Comparison of ENCODE assay signal across 10 cellular contexts in genomic region chr15:78033864-78034263, GRCh38. TPM values are rescaled to one million over a fixed set of nuclear protein-coding genes. Genes with fewer than 3 reads are reported as not detected.
A peak's percentile ranks its signal among the peaks of the same experiment; 100 is the strongest.
DNase-seq lines count a peak whose midpoint lies in the region; ATAC-seq, FAIRE-seq and TF ChIP-seq lines count a peak whose summit lies in the region.
"Had no signal": no experiment of that assay in that cellular context is flagged by ENCODE, and none has a peak within 500 bp of the region (broad histone marks: within the 10 kb centered on the region; RNA-seq: fewer than 3 reads in every experiment).

No MANE protein-coding gene starts in this region.

- intact Hi-C loops in K562 (cut with micrococcal nuclease): no loop called here

- no peak for ATAC-seq in K562
- no peak for ATAC-seq in stimulated activated memory B cell treated with anti-CD40 and anti-IgM and Interleukin-4, amounts not matched to agents 10 μg/mL and 1 μg/mL and 100 μg/mL, for 72 hours

- no peak for TF ChIP-seq EP300 in K562 (IDR thresholded peaks at IDR 0.05; ENCODE audit: low read length)

- peaks cover 12 to 14% of the 10 kb centered on the region in 2 experiments for H3K36me3 ChIP-seq in HEK293 (ENCODE audit: control insufficient read depth in 2 of 2, insufficient read depth in 1 of 2, low read length in 2 of 2)
- peaks cover 3% of the 10 kb centered on the region; the same call in 1 of the 3 replicates for H3K36me3 ChIP-seq in K562 (ENCODE audit: control insufficient read depth, insufficient read depth, low read length)
- peaks cover 5% of the 10 kb centered on the region; the same call in 1 of the 2 replicates for H3K36me3 ChIP-seq in WERI-Rb-1

- TF ChIP-seq RAD21 in K562 (CRISPR knock-in tag; conservative IDR thresholded peaks at IDR 0.05 in 1 of 2, IDR thresholded peaks at IDR 0.05 in 1 of 2): no peak

- H3K4me3 ChIP-seq in HEK293 (ENCODE audit: low read depth, low read length) (no peak overlapping the region), K562 (no peak overlapping the region), WERI-Rb-1 (ENCODE audit: low read depth, low read length) (no peak overlapping the region)

- H3K9ac ChIP-seq in K562 (ENCODE audit: insufficient read depth in 1 of 2, low read depth in 2 of 2, low read length in 2 of 2): no peak overlapping the region

- CTCF ChIA-PET in HEK293 (lab: Yijun Ruan, JAX): interaction anchor here (0.7 to 1.0 kb wide), 3 partner anchors 9 to 44 kb away, joined by 3 to 4 read pairs (median 3); no protein-coding TSS in a partner anchor
- CTCF ChIA-PET in K562 (lab: Yijun Ruan, JAX; ENCODE audit: low intra/inter-chr PET ratio): interaction anchor here (0.6 kb wide), 1 partner anchor 1052 kb away, joined by 3 read pairs; no protein-coding TSS in a partner anchor

- peaks cover 14% of the 10 kb centered on the region for H3K36me3 Mint-ChIP-seq in stimulated activated memory B cell treated with anti-CD40 and anti-IgM and Interleukin-4, amounts not matched to agents 10 μg/mL and 1 μg/mL and 100 μg/mL, for 72 hours
- peaks cover 12% of the 10 kb centered on the region for H3K36me3 Mint-ChIP-seq in type B pancreatic cell

- no TSS peak for BruUV-seq in K562 (replicated peaks; lab: Mats Ljungman, UMichigan)

- 66% methylated on average over 6 of the region's 6 CpGs for WGBS in K562 (ENCODE audit: insufficient coverage, low coverage, missing lambda C conversion rate)

- POLR2A ChIA-PET in HEK293 (lab: Yijun Ruan, JAX): no interaction called here
- POLR2A ChIA-PET in K562 (lab: Yijun Ruan, JAX): no interaction called here

- in situ Hi-C loops in K562 (cut with MboI): no loop called here

- no peak overlapping the region for H3K4me3 Mint-ChIP-seq in stimulated activated memory B cell treated with anti-CD40 and anti-IgM and Interleukin-4, amounts not matched to agents 10 μg/mL and 1 μg/mL and 100 μg/mL, for 72 hours
- H3K4me3 Mint-ChIP-seq in type B pancreatic cell: no peak overlapping the region

- no peak for FAIRE-seq in K562 (lab: Jason Lieb, UNC)
- FAIRE-seq: colon had no signal

- H3K9me3 ChIP-seq in HEK293 (ENCODE audit: control insufficient read depth, insufficient read depth, low read depth, low read length): no peaks in the 10 kb centered on the region
- no peaks in the 10 kb centered on the region for H3K9me3 ChIP-seq in K562 (replicated peaks; ENCODE audit: control insufficient read depth, insufficient read depth, low read depth, low read length)
- no peaks in the 10 kb centered on the region for H3K9me3 ChIP-seq in WERI-Rb-1 (ENCODE audit: severe bottlenecking)

- H3K4me2 ChIP-seq in K562 (ENCODE audit: insufficient read depth, low read length): no peak overlapping the region

- TF ChIP-seq POLR2A in K562 (conservative IDR thresholded peaks at IDR 0.05): no peak

- H3K4me1 ChIP-seq in HEK293 (ENCODE audit: control insufficient read depth, insufficient read depth, low read length) (peaks cover 25% of the 10 kb centered on the region), K562 (replicated peaks in 1 of 2; ENCODE audit: control insufficient read depth in 2 of 2, insufficient read depth in 2 of 2, low read length in 2 of 2) (peaks cover 0 to 24% of the 10 kb centered on the region in 2 experiments; a peak in 4 of 5 replicates)

- H3K27me3 Mint-ChIP-seq in stimulated activated memory B cell treated with anti-CD40 and anti-IgM and Interleukin-4, amounts not matched to agents 10 μg/mL and 1 μg/mL and 100 μg/mL, for 72 hours: no peaks in the 10 kb centered on the region
- no peaks in the 10 kb centered on the region for H3K27me3 Mint-ChIP-seq in type B pancreatic cell

- no peaks in the 10 kb centered on the region for H3K79me2 ChIP-seq in K562 (ENCODE audit: control insufficient read depth, insufficient read depth, low read length)

- H3K27ac ChIP-seq in HEK293 (ENCODE audit: extremely low read depth, low read depth, low read length): no peak overlapping the region
- H3K27ac ChIP-seq in K562 (ENCODE audit: extremely low read depth, low read depth, low read length): no peak overlapping the region
- no peak overlapping the region for H3K27ac ChIP-seq in WERI-Rb-1

- H3K9me1 ChIP-seq in K562 (ENCODE audit: control insufficient read depth, insufficient read depth, low read length): no peaks in the 10 kb centered on the region

- H2AFZ ChIP-seq in K562 (ENCODE audit: low read depth, low read length): no peak overlapping the region

- peak overlapping the region; percentile 26 for H3K27ac Mint-ChIP-seq in stimulated activated memory B cell treated with anti-CD40 and anti-IgM and Interleukin-4, amounts not matched to agents 10 μg/mL and 1 μg/mL and 100 μg/mL, for 72 hours
- no peak overlapping the region for H3K27ac Mint-ChIP-seq in type B pancreatic cell

- no peaks in the 10 kb centered on the region for H3K27me3 ChIP-seq in K562 (ENCODE audit: control insufficient read depth in 2 of 2, insufficient read depth in 2 of 2, low read length in 2 of 2)
- no peaks in the 10 kb centered on the region for H3K27me3 ChIP-seq in WERI-Rb-1 (ENCODE audit: insufficient read depth, low read depth, severe bottlenecking)

- no peaks in the 10 kb centered on the region for H3K9me3 Mint-ChIP-seq in stimulated activated memory B cell treated with anti-CD40 and anti-IgM and Interleukin-4, amounts not matched to agents 10 μg/mL and 1 μg/mL and 100 μg/mL, for 72 hours
- no peaks in the 10 kb centered on the region for H3K9me3 Mint-ChIP-seq in type B pancreatic cell

- H4K20me1 ChIP-seq in K562 (replicated peaks; ENCODE audit: control insufficient read depth, insufficient read depth, low read length): 0 out of 2 replicates have a peak, but pooled peaks cover 7% of the 10 kb centered on the region

- peaks cover 48% of the 10 kb centered on the region for H3K4me1 Mint-ChIP-seq in stimulated activated memory B cell treated with anti-CD40 and anti-IgM and Interleukin-4, amounts not matched to agents 10 μg/mL and 1 μg/mL and 100 μg/mL, for 72 hours
- peaks cover 41% of the 10 kb centered on the region for H3K4me1 Mint-ChIP-seq in type B pancreatic cell (ENCODE audit: unreplicated experiment)

- TF ChIP-seq CTCF in HEK293 (tag by site-specific recombination; IDR thresholded peaks at IDR 0.05) (no peak), K562 (IDR thresholded peaks at IDR 0.05 in 2 of 3, conservative IDR thresholded peaks at IDR 0.05 in 1 of 3; ENCODE audit: insufficient read depth in 2 of 3, low read depth in 1 of 3, low read length in 3 of 3) (no peak), WERI-Rb-1 (IDR thresholded peaks at IDR 0.05; ENCODE audit: low read depth, low read length) (no peak), type B pancreatic cell (conservative IDR thresholded peaks at IDR 0.05) (no peak)

- DNase-seq in NCI-H345 treated with DMSO at 0.1 percent for 48 hours (lab: John Stamatoyannopoulos, UW; ENCODE audit: unreplicated experiment) (peak; percentile 6), K562 (ENCODE audit: extremely low read depth in 1 of 4, low spot score in 3 of 4) (no peak), WERI-Rb-1 (no peak), type B pancreatic cell (ENCODE audit: extremely low spot score, unreplicated experiment) (no peak), HT-29 (ENCODE audit: low spot score) (no peak)

TF ChIP-seq in HEK293, 187 proteins besides CTCF, POLR2A, EP300 and RAD21 (continues in another document):
- TF ChIP-seq ZNF292 (tag by site-specific recombination; IDR thresholded peaks at IDR 0.05; ENCODE audit: borderline replicate concordance, low read depth): no peak

TF ChIP-seq in K562, 482 proteins besides CTCF, POLR2A, EP300 and RAD21 (continues in another document):
- TF ChIP-seq NFIC (IDR thresholded peaks at IDR 0.05) (peak; percentile 57), ZFP36 (IDR thresholded peaks at IDR 0.05; ENCODE audit: low read depth, low read length, partially characterized antibody) (no peak)

RNA-seq across cellular contexts. Expression of gene TBC1D2B, which starts 43.6 kb away (rescaled TPM):
- total RNA-seq in K562 (2011; cell fraction: chromatin; rRNA removed; ENCODE audit: low replicate concordance): 51.5 and 55.8 TPM in 2 replicates
- total RNA-seq in K562 (2011; cell fraction: nucleolus; rRNA removed): 24.0 and 27.9 TPM in 2 replicates
- total RNA-seq in K562 (2011; cell fraction: nucleoplasm; rRNA removed): 23.0 and 24.5 TPM in 2 replicates
- total RNA-seq in K562 (2014; rRNA removed) (5.1 and 6.2 TPM in 2 replicates), K562 (2014; rRNA removed; fragmentation: Illumina TruSeq; extraction: Trizol) (8.9 and 9.3 TPM in 2 replicates), K562 (2015; rRNA removed; fragmentation: Illumina TruSeq; extraction: Trizol) (7.8 and 8.9 TPM in 2 replicates), K562 (2021) (10.1 and 10.7 TPM in 2 replicates), type B pancreatic cell (ENCODE audit: low replicate concordance) (17.4 and 22.1 TPM in 2 replicates)
- polyA plus RNA-seq in K562 (2011; rRNA removed) (13.7 and 16.3 TPM in 2 replicates), K562 (2014; fragmentation: Illumina TruSeq; extraction: Trizol) (7.7 and 9.2 TPM in 2 replicates), K562 (2014; fragmentation: Nextera tagmentation; extraction: Ambion mirVana) (under 1 TPM; 0.15 to 0.48 TPM), K562 (2014; rRNA removed) (6.5 and 6.9 TPM in 2 replicates)
- polyA plus RNA-seq in K562 (2011; cell fraction: cytosol; rRNA removed): 9.0 and 12.5 TPM in 2 replicates
- polyA plus RNA-seq in K562 (2011; cell fraction: nucleus; rRNA removed): 28.9 and 35.0 TPM in 2 replicates
- 5.8 and 15.9 TPM in 2 replicates for polyA plus RNA-seq in K562 (2012)
- polyA minus RNA-seq in K562 (2011; rRNA and poly(A)+ RNA removed): 10.0 and 13.7 TPM in 2 replicates
- polyA minus RNA-seq in K562 (2011; cell fraction: cytosol; rRNA and poly(A)+ RNA removed): 5.5 and 8.6 TPM in 2 replicates
- polyA minus RNA-seq in K562 (2011; cell fraction: nucleus; rRNA and poly(A)+ RNA removed): 7.5 and 11.8 TPM in 2 replicates
- total RNA-seq in HT-29 (2014; rRNA removed; shearing (Covaris generic)): 20.4 and 25.1 TPM in 2 replicates

RNA-seq across cellular contexts. Expression of gene SH2D7, which starts 58.5 kb away (rescaled TPM):
- total RNA-seq in K562 (2011; cell fraction: chromatin; rRNA removed; ENCODE audit: low replicate concordance): not detected in 2 replicates
- total RNA-seq in K562 (2011; cell fraction: nucleolus; rRNA removed): not detected in 2 replicates
- not detected in 2 replicates for total RNA-seq in K562 (2011; cell fraction: nucleoplasm; rRNA removed)
- total RNA-seq in K562 (2014; rRNA removed): not detected in 2 replicates
- not detected in 2 replicates for total RNA-seq in K562 (2014; rRNA removed; fragmentation: Illumina TruSeq; extraction: Trizol)
- not detected in 2 replicates for total RNA-seq in K562 (2015; rRNA removed; fragmentation: Illumina TruSeq; extraction: Trizol)
- not detected in 2 replicates for total RNA-seq in K562 (2021)
- polyA plus RNA-seq in K562 (2011; rRNA removed): not detected in 2 replicates
- not detected in 2 replicates for polyA plus RNA-seq in K562 (2011; cell fraction: cytosol; rRNA removed)
- not detected in 2 replicates for polyA plus RNA-seq in K562 (2011; cell fraction: nucleus; rRNA removed)
- polyA plus RNA-seq in K562 (2012): 0.10 and 0.19 TPM in 2 replicates
- polyA plus RNA-seq in K562 (2014; fragmentation: Illumina TruSeq; extraction: Trizol): not detected in 2 replicates
- not detected for polyA plus RNA-seq in K562 (2014; fragmentation: Nextera tagmentation; extraction: Ambion mirVana)
- not detected in 2 replicates for polyA plus RNA-seq in K562 (2014; rRNA removed)
- not detected in 2 replicates for polyA minus RNA-seq in K562 (2011; rRNA and poly(A)+ RNA removed)
- polyA minus RNA-seq in K562 (2011; cell fraction: cytosol; rRNA and poly(A)+ RNA removed): not detected in 2 replicates
- polyA minus RNA-seq in K562 (2011; cell fraction: nucleus; rRNA and poly(A)+ RNA removed): not detected in 2 replicates
- not detected in 2 replicates for total RNA-seq in type B pancreatic cell (ENCODE audit: low replicate concordance)
- 0.05 TPM in 1 of 2 replicates, not detected in the other for total RNA-seq in HT-29 (2014; rRNA removed; shearing (Covaris generic))
- total RNA-seq: left ventricle myocardium superior, SK-MEL-5 had no signal

Comparison
In these comparisons a context has a peak if more than half of its experiments do, and no peak if none do; other contexts are left out.
1. Of the 44 proteins assayed by ChIP-seq in both K562 and HEK293: peak only in K562: none; only in HEK293: PATZ1, ZEB2, ZNF133, ZNF184 and ZNF561; in both: none; in neither: 39.